In genomic region chr6:51016489-51016888, GRCh38 we compare ENCODE assay signal across 7 cellular contexts.
"Had no signal": no experiment of that assay in that cellular context is flagged by ENCODE, and none has a peak within 500 bp of the region (broad histone marks: within the 10 kb centered on the region; RNA-seq: fewer than 3 reads in every experiment).

No MANE protein-coding gene starts in this region.

- H3K27ac Mint-ChIP-seq: GM23338, H9, IgD-negative memory B cell had no signal

- H3K4me1 Mint-ChIP-seq: GM23338, H9, IgD-negative memory B cell had no signal

- ATAC-seq: GM23338, HepG2 had no signal

- H3K4me2 ChIP-seq: GM23338 had no signal

- H3K27me3 Mint-ChIP-seq: IgD-negative memory B cell had no signal

- H3K4me3 Mint-ChIP-seq: GM23338, H9, IgD-negative memory B cell had no signal

- H3K9me3 Mint-ChIP-seq: GM23338, H9, IgD-negative memory B cell had no signal

- DNase-seq: H9, HCEC 1CT, KBM-7 had no signal

- H3K4me3 ChIP-seq: GM23338 had no signal

- H2AFZ ChIP-seq: GM23338 had no signal

- H3K27ac ChIP-seq: HL-60 had no signal
